In the genomic region with DNA sequence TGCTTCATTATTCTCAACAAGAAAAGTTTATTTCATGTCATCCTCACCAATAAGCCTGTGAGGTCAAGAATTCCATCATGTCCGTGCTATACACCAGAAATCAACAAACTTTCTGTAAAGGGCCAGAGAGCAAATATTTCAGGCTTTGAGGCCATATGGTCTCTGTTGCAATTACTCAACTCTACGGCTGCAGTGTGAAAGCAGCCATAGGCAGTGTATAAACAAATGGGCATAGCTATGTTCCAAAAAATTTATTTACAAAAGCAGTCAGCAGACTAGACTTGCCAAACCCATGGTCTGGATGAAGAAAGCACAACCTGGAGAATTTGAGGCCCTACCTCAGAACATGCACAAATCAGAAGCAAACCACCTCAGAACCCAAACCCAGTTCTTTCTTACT, we compare ENCODE assay signal across 22 cellular contexts.
DNase-seq lines count a peak whose midpoint lies in the region; TF ChIP-seq lines count a peak whose summit lies in the region.
"Had no signal": no experiment of that assay in that cellular context is flagged by ENCODE, and none has a peak within 500 bp of the region (broad histone marks: within the 10 kb centered on the region; RNA-seq: fewer than 3 reads in every experiment).

No MANE protein-coding gene starts in this region.

- H3K4me1 ChIP-seq in HAP-1 = no peaks in the 10 kb centered on the region
- H3K4me1 ChIP-seq: Peyer's patch, SJCRH30 had no signal

- TF ChIP-seq CTCF in fibroblast of villous mesenchyme (IDR thresholded peaks at IDR 0.05; ENCODE audit: insufficient read depth, low read depth, low read length) = no peak

- no peaks in the 10 kb centered on the region for H3K36me3 ChIP-seq in HAP-1 (replicated peaks)
- H3K36me3 ChIP-seq: Peyer's patch, SJCRH30 had no signal

- in situ Hi-C loops in HAP-1 (cut with MboI; ENCODE audit: low sequenced_read_pairs) = no loop called here

- H3K27me3 ChIP-seq in HAP-1 (ENCODE audit: low read depth) = no peaks in the 10 kb centered on the region
- H3K27me3 ChIP-seq: Peyer's patch, SJCRH30 had no signal

- DNase-seq in NCI-H1694 treated with DMSO at 0.1 percent for 48 hours (lab: John Stamatoyannopoulos, UW) (peak; percentile 10), NCI-H1694 (lab: John Stamatoyannopoulos, UW) (no peak), fibroblast of villous mesenchyme (ENCODE audit: low read depth) (peak; percentile 37), KG1 (lab: John Stamatoyannopoulos, UW) (no peak), HAP-1 (ENCODE audit: low spot score in 2 of 2) (no peak), NCI-H1417 (lab: John Stamatoyannopoulos, UW) (no peak)
- DNase-seq: 8988T; Calu3; CD8-positive, alpha-beta memory T cell; DMS53; GDM1; KBM-7; NCI-H1105; NCI-H187; NCI-H510A; NCI-H774; NK-92 treated with Interleukin-12 subunit alpha and Interleukin-12 subunit beta, amount 100 ng/mL, for 24 hours; Peyer's patch; SJCRH30; T-cell had no signal

- no peaks in the 10 kb centered on the region for H3K9me3 ChIP-seq in HAP-1
- H3K9me3 ChIP-seq: Peyer's patch, SJCRH30 had no signal

- peak overlapping the region; percentile 16 for H3K27ac ChIP-seq in cingulate gyrus (ENCODE audit: low read depth, low read length)
- H3K27ac ChIP-seq: C4-2B, Peyer's patch, SJCRH30 had no signal

- H3K4me3 ChIP-seq in fibroblast of villous mesenchyme (ENCODE audit: low read depth, low read length) (no peak overlapping the region), HAP-1 (no peak overlapping the region)
- H3K4me3 ChIP-seq: Peyer's patch, SJCRH30 had no signal

Comparison
In these comparisons a context has a peak if more than half of its experiments do, and no peak if none do; other contexts are left out.
1. DNase-seq: peak in NCI-H1694 treated with DMSO at 0.1 percent for 48 hours (single experiment) and fibroblast of villous mesenchyme (single experiment); none in NCI-H1694 (single experiment), KG1 (single experiment), HAP-1 (0 of 2) and NCI-H1417 (0 of 3).